25 cellular contexts compared by ENCODE assay signal in genomic region chr1:165891461-165891860, GRCh38.
DNase-seq lines count a peak whose midpoint lies in the region; ATAC-seq and TF ChIP-seq lines count a peak whose summit lies in the region.
"Had no signal": no experiment of that assay in that cellular context is flagged by ENCODE, and none has a peak within 500 bp of the region (broad histone marks: within the 10 kb centered on the region; RNA-seq: fewer than 3 reads in every experiment).

No MANE protein-coding gene starts in this region.

- TF ChIP-seq POLR2A in IMR-90 (IDR thresholded peaks at IDR 0.05; ENCODE audit: low read depth, low read length): no peak

- H2AK5ac ChIP-seq in IMR-90 (ENCODE audit: low read depth, low read length) (peak overlapping the region; percentile 64), mesenchymal stem cell (ENCODE audit: low read length, severe bottlenecking) (peak overlapping the region; percentile 94)

- H3K27ac ChIP-seq in AG04450 (ENCODE audit: low read depth, low read length): peak overlapping the region; percentile 31
- H3K27ac ChIP-seq in IMR-90 (ENCODE audit: insufficient read depth, low read length): peak overlapping the region; percentile 67; the same call in 1 of the 2 replicates
- peak overlapping the region; percentile 86 for H3K27ac ChIP-seq in mesenchymal stem cell (ENCODE audit: low read length, poor library complexity, severe bottlenecking)
- H3K27ac ChIP-seq in SJCRH30: no peak overlapping the region
- H3K27ac ChIP-seq: A549, C4-2B, HL-60, PC-9, suprapubic skin had no signal

- no peak overlapping the region for H2BK12ac ChIP-seq in mesenchymal stem cell (ENCODE audit: low read length in 2 of 2)

- H3K18ac ChIP-seq in IMR-90 (ENCODE audit: low read depth, low read length) (peak overlapping the region; percentile 17), mesenchymal stem cell (ENCODE audit: low read depth in 1 of 2, low read length in 2 of 2) (peak overlapping the region in 1 of 2 experiments; percentile 54)

- H3K4ac ChIP-seq in IMR-90 (ENCODE audit: low read depth, low read length) (peak overlapping the region; percentile 65), mesenchymal stem cell (ENCODE audit: low read depth in 1 of 2, low read length in 2 of 2) (no peak overlapping the region)

- BruUV-seq in IMR-90 (replicated peaks; lab: Mats Ljungman, UMichigan): no TSS peak

- no peak for DNase-seq in AG04450 (ENCODE audit: low read depth, low spot score)
- DNase-seq in IMR-90: peak; percentile 39
- peak; percentile 34 for DNase-seq in dedifferentiated amniotic fluid mesenchymal stem cell (ENCODE audit: extremely low spot score)
- DNase-seq in mesenchymal stem cell: peak; percentile 58
- no peak for DNase-seq in posterior vena cava (ENCODE audit: low spot score)
- no peak for DNase-seq in SJCRH30
- DNase-seq: activated CD8-positive, alpha-beta T cell treated with anti-CD3 and anti-CD28 coated beads for 36 hours; amygdala; cerebellar nuclear complex; effector memory CD8-positive, alpha-beta T cell; heart right ventricle; immature natural killer cell; NCI-H1694 treated with DMSO at 0.1 percent for 48 hours; NCI-H2227 treated with DMSO at 0.1 percent for 48 hours; NCI-H82; PC-9; SHP77 treated with DMSO at 0.1 percent for 48 hours; stimulated activated CD4-positive, alpha-beta T cell treated with anti-CD3 and anti-CD28 coated beads, Interleukin-15, amount 100 ng/mL, for 24 hours; T-helper 17 cell had no signal

- peak; percentile 7 for ATAC-seq in IMR-90 (ENCODE audit: low read depth)
- no peak for ATAC-seq in HG02840 (IDR thresholded peaks at IDR 0.05; ENCODE audit: low FRiP score, unreplicated experiment)
- ATAC-seq in GM18868 (IDR thresholded peaks at IDR 0.05; ENCODE audit: unreplicated experiment): no peak
- ATAC-seq: A549; activated CD8-positive, alpha-beta T cell treated with anti-CD3 and anti-CD28 coated beads for 36 hours; effector memory CD8-positive, alpha-beta T cell; T-helper 17 cell had no signal

- H2AFZ ChIP-seq in IMR-90 (replicated peaks; ENCODE audit: low read length, poor library complexity) (no peak overlapping the region), mesenchymal stem cell (ENCODE audit: low read depth, low read length) (no peak overlapping the region)
- H2AFZ ChIP-seq: PC-9 had no signal

- peak overlapping the region; percentile 73 for H4K91ac ChIP-seq in IMR-90 (ENCODE audit: insufficient read depth, low read depth, low read length)
- no peak overlapping the region for H4K91ac ChIP-seq in mesenchymal stem cell (ENCODE audit: low read length)

- H4K5ac ChIP-seq in IMR-90 (ENCODE audit: low read depth, low read length): peak overlapping the region; percentile 79

- H2BK120ac ChIP-seq in IMR-90 (ENCODE audit: low read depth, low read length): peak overlapping the region; percentile 41
- H2BK120ac ChIP-seq in mesenchymal stem cell (ENCODE audit: low read depth, low read length): no peak overlapping the region

- POLR2A ChIA-PET in AG04450 (lab: Yijun Ruan, JAX) (no interaction called here), IMR-90 (lab: Charles Lee; ENCODE audit: unreplicated experiment) (no interaction called here)

- H2BK5ac ChIP-seq in IMR-90 (ENCODE audit: low read depth, low read length, poor library complexity, severe bottlenecking) (peak overlapping the region; percentile 83), mesenchymal stem cell (ENCODE audit: low read depth, low read length, poor library complexity, severe bottlenecking) (peak overlapping the region; percentile 66)

- H4K8ac ChIP-seq in IMR-90 (ENCODE audit: low read depth in 2 of 2, low read length in 2 of 2): peak overlapping the region; percentile 9 to 43; a peak in 3 of 4 replicates
- peak overlapping the region; percentile 33 for H4K8ac ChIP-seq in mesenchymal stem cell (ENCODE audit: low read length)

- H2AK9ac ChIP-seq in IMR-90 (replicated peaks; ENCODE audit: low read depth, low read length, poor library complexity): peak overlapping the region; percentile 8

- no peak overlapping the region for H3K9ac ChIP-seq in IMR-90 (ENCODE audit: low read depth, low read length)
- no peak overlapping the region for H3K9ac ChIP-seq in mesenchymal stem cell (ENCODE audit: low read length)

- H3K14ac ChIP-seq in IMR-90 (replicated peaks; ENCODE audit: low read depth, low read length) (peak overlapping the region; percentile 48), mesenchymal stem cell (ENCODE audit: low read length in 2 of 2) (peak overlapping the region in 1 of 2 experiments; percentile 44)

- H3K9me3 ChIP-seq in AG04450 (ENCODE audit: control insufficient read depth, insufficient read depth, low read length): no peaks in the 10 kb centered on the region
- H3K9me3 ChIP-seq in IMR-90 (ENCODE audit: control insufficient read depth, insufficient read depth, low read length): no peaks in the 10 kb centered on the region
- H3K9me3 ChIP-seq in mesenchymal stem cell (ENCODE audit: control insufficient read depth, low read length): no peaks in the 10 kb centered on the region
- H3K9me3 ChIP-seq in SJCRH30 (replicated peaks): no peaks in the 10 kb centered on the region
- H3K9me3 ChIP-seq: A549, heart right ventricle, suprapubic skin had no signal

- peaks cover 40% of the 10 kb centered on the region for H3K9me1 ChIP-seq in IMR-90 (ENCODE audit: insufficient read depth, low read length)

- peak overlapping the region; percentile 53 for H2BK20ac ChIP-seq in IMR-90 (ENCODE audit: low read depth, low read length)

- H3K56ac ChIP-seq in IMR-90 (ENCODE audit: extremely low read depth, insufficient read depth, low read length): no peak overlapping the region

- intact Hi-C loops in IMR-90 (cut with micrococcal nuclease): no loop called here
- intact Hi-C loops in posterior vena cava (cut with DNase I): no loop called here

- H3K27me3 ChIP-seq in AG04450 (ENCODE audit: control insufficient read depth, insufficient read depth, low read length) (no peaks in the 10 kb centered on the region), IMR-90 (ENCODE audit: control insufficient read depth, insufficient read depth, low read length) (no peaks in the 10 kb centered on the region), mesenchymal stem cell (ENCODE audit: control insufficient read depth in 1 of 2, insufficient read depth in 1 of 2, low read length in 2 of 2) (no peaks in the 10 kb centered on the region), SJCRH30 (no peaks in the 10 kb centered on the region)
- H3K27me3 ChIP-seq: heart right ventricle, suprapubic skin had no signal

- peak overlapping the region; percentile 15; the same call in 2 of the 3 replicates for H2BK15ac ChIP-seq in IMR-90 (ENCODE audit: low read depth, low read length)
- H2BK15ac ChIP-seq in mesenchymal stem cell (ENCODE audit: low read depth, poor library complexity, severe bottlenecking): no peak overlapping the region

- CTCF ChIA-PET in AG04450 (lab: Charles Lee): interaction anchor here (2.7 kb wide), 1 partner anchor 22 kb away, joined by 7 read pairs; no protein-coding TSS in a partner anchor
- CTCF ChIA-PET in IMR-90 (lab: Yijun Ruan, JAX): no interaction called here

- peaks cover 29% of the 10 kb centered on the region for H3K4me1 ChIP-seq in IMR-90 (ENCODE audit: control insufficient read depth, insufficient read depth, low read length)
- peaks cover 36% of the 10 kb centered on the region for H3K4me1 ChIP-seq in mesenchymal stem cell (ENCODE audit: control insufficient read depth, insufficient read depth, low read depth, low read length)
- H3K4me1 ChIP-seq in SJCRH30: peaks cover 19% of the 10 kb centered on the region

- no peak for TF ChIP-seq RAD21 in IMR-90 (IDR thresholded peaks at IDR 0.05; ENCODE audit: low read length)

- H3K23ac ChIP-seq in IMR-90 (ENCODE audit: low read depth, low read length): 0 out of 2 replicates have a peak overlapping the region, but pooled peaks have one; percentile 4
- no peak overlapping the region for H3K23ac ChIP-seq in mesenchymal stem cell (ENCODE audit: low read length in 2 of 2)

- dilution Hi-C loops in IMR-90 (cut with HindIII; ENCODE audit: low sequenced_read_pairs, unreplicated experiment): no loop called here

- H3K4me2 ChIP-seq in IMR-90 (ENCODE audit: low read depth, low read length) (peak overlapping the region; percentile 6; the same call in 1 of the 2 replicates), mesenchymal stem cell (ENCODE audit: low read length, poor library complexity, severe bottlenecking) (no peak overlapping the region)
- H3K4me2 ChIP-seq: A549, PC-9 had no signal

- WGBS in IMR-90 (ENCODE audit: extremely low coverage in 2 of 2, insufficient read length in 1 of 2), 2 experiments: 100% methylated on average over 2 of the region's 3 CpGs; no CpG with 5 or more reads in 1 of the 2 experiments
- WGBS in mesenchymal stem cell: 92% methylated on average over 3 of the region's 3 CpGs

- H3K36me3 ChIP-seq in IMR-90 (ENCODE audit: control insufficient read depth, insufficient read depth, low read length): peaks cover 17% of the 10 kb centered on the region
- peaks cover 7 to 36% of the 10 kb centered on the region in 2 experiments for H3K36me3 ChIP-seq in mesenchymal stem cell (ENCODE audit: control insufficient read depth in 1 of 2, insufficient read depth in 2 of 2, low read depth in 1 of 2, low read length in 2 of 2)
- peaks cover 26% of the 10 kb centered on the region for H3K36me3 ChIP-seq in SJCRH30

- H3K79me1 ChIP-seq in IMR-90 (ENCODE audit: low read depth in 1 of 2, low read length in 2 of 2) (peaks cover 57 to 82% of the 10 kb centered on the region in 2 experiments), mesenchymal stem cell (replicated peaks; ENCODE audit: low read length, poor library complexity, severe bottlenecking) (peaks cover 19% of the 10 kb centered on the region)

- in situ Hi-C loops in IMR-90 (cut with MboI; ENCODE audit: low sequenced_read_pairs): no loop called here

- no peak for TF ChIP-seq CTCF in AG04450 (IDR thresholded peaks at IDR 0.05; ENCODE audit: low read depth, low read length)
- TF ChIP-seq CTCF in IMR-90 (conservative IDR thresholded peaks at IDR 0.05; ENCODE audit: low read depth, low read length): no peak

- peaks cover 6% of the 10 kb centered on the region; the same call in 1 of the 2 replicates for H4K20me1 ChIP-seq in IMR-90 (ENCODE audit: insufficient read depth, low read length)

- no peak overlapping the region for H3K4me3 ChIP-seq in AG04450 (ENCODE audit: low read depth, low read length)
- no peak overlapping the region for H3K4me3 ChIP-seq in IMR-90 (ENCODE audit: insufficient read depth, low read depth, low read length)
- H3K4me3 ChIP-seq in mesenchymal stem cell (ENCODE audit: insufficient read depth in 1 of 2, low read depth in 1 of 2, low read length in 2 of 2): no peak overlapping the region
- no peak overlapping the region for H3K4me3 ChIP-seq in SJCRH30
- H3K4me3 ChIP-seq: A549, heart right ventricle, PC-9, suprapubic skin had no signal

TF ChIP-seq in IMR-90, 13 proteins besides CTCF, POLR2A, EP300 and RAD21 (continues in another document):
- TF ChIP-seq CEBPB (IDR thresholded peaks at IDR 0.05; ENCODE audit: low read depth, low read length) (no peak), MAFK (IDR thresholded peaks at IDR 0.05; ENCODE audit: low read depth, low read length) (no peak), NFE2L2 (IDR thresholded peaks at IDR 0.05; ENCODE audit: low read depth, low read length) (no peak)

Comparison
In these comparisons a context has a peak if more than half of its experiments do, and no peak if none do; other contexts are left out.
1. DNase-seq: peak in IMR-90 (single experiment), dedifferentiated amniotic fluid mesenchymal stem cell (single experiment) and mesenchymal stem cell (single experiment); none in AG04450 (single experiment), posterior vena cava (single experiment) and SJCRH30 (0 of 2).